1 cellular context compared by ENCODE assay signal in genomic region chr3:188002626-188003138, GRCh38.
TF ChIP-seq lines count a peak whose summit lies in the region.

No MANE protein-coding gene starts in this region.

TF ChIP-seq in HepG2, 621 proteins besides CTCF, POLR2A, EP300 and RAD21 (continued from another document):
- TF ChIP-seq, protein P1, sequence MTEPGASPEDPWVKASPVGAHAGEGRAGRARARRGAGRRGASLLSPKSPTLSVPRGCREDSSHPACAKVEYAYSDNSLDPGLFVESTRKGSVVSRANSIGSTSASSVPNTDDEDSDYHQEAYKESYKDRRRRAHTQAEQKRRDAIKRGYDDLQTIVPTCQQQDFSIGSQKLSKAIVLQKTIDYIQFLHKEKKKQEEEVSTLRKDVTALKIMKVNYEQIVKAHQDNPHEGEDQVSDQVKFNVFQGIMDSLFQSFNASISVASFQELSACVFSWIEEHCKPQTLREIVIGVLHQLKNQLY (CRISPR knock-in tag; IDR thresholded peaks at IDR 0.05), result peak; percentile 47; the same call in 1 of the 2 replicates
- peak; percentile 76 for TF ChIP-seq ZNF7 (CRISPR knock-in tag; IDR thresholded peaks at IDR 0.05)
- no peak for TF ChIP-seq MLLT10 (CRISPR knock-in tag; IDR thresholded peaks at IDR 0.05)
- TF ChIP-seq MIER2 (CRISPR knock-in tag; IDR thresholded peaks at IDR 0.05), result peak; percentile 72; the same call in 1 of the 2 replicates
